ENCODE assay signal across 1 cellular context in genomic region chr2:25342372-25343186, GRCh38.
TF ChIP-seq lines count a peak whose summit lies in the region.

No MANE protein-coding gene starts in this region.

TF ChIP-seq in GM12878, 131 proteins besides CTCF, POLR2A, EP300 and RAD21 (continued from another document):
- no peak for TF ChIP-seq IRF5 (IDR thresholded peaks at IDR 0.05; ENCODE audit: borderline replicate concordance)
- no peak for TF ChIP-seq ZNF274 (IDR thresholded peaks at IDR 0.05; ENCODE audit: insufficient read depth, insufficient read length)
- peak; percentile 79 for TF ChIP-seq YY1 (IDR thresholded peaks at IDR 0.05; ENCODE audit: low read depth, low read length)
- TF ChIP-seq, protein P1, sequence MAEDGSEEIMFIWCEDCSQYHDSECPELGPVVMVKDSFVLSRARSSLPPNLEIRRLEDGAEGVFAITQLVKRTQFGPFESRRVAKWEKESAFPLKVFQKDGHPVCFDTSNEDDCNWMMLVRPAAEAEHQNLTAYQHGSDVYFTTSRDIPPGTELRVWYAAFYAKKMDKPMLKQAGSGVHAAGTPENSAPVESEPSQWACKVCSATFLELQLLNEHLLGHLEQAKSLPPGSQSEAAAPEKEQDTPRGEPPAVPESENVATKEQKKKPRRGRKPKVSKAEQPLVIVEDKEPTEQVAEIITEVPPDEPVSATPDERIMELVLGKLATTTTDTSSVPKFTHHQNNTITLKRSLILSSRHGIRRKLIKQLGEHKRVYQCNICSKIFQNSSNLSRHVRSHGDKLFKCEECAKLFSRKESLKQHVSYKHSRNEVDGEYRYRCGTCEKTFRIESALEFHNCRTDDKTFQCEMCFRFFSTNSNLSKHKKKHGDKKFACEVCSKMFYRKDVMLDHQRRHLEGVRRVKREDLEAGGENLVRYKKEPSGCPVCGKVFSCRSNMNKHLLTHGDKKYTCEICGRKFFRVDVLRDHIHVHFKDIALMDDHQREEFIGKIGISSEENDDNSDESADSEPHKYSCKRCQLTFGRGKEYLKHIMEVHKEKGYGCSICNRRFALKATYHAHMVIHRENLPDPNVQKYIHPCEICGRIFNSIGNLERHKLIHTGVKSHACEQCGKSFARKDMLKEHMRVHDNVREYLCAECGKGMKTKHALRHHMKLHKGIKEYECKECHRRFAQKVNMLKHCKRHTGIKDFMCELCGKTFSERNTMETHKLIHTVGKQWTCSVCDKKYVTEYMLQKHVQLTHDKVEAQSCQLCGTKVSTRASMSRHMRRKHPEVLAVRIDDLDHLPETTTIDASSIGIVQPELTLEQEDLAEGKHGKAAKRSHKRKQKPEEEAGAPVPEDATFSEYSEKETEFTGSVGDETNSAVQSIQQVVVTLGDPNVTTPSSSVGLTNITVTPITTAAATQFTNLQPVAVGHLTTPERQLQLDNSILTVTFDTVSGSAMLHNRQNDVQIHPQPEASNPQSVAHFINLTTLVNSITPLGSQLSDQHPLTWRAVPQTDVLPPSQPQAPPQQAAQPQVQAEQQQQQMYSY (CRISPR knock-in tag; IDR thresholded peaks at IDR 0.05), result peak; percentile 48; the same call in 1 of the 2 replicates
- TF ChIP-seq TCF12 (IDR thresholded peaks at IDR 0.05; ENCODE audit: low read depth, low read length), result peak; percentile 73; the same call in 1 of the 2 replicates
- TF ChIP-seq, protein P2, sequence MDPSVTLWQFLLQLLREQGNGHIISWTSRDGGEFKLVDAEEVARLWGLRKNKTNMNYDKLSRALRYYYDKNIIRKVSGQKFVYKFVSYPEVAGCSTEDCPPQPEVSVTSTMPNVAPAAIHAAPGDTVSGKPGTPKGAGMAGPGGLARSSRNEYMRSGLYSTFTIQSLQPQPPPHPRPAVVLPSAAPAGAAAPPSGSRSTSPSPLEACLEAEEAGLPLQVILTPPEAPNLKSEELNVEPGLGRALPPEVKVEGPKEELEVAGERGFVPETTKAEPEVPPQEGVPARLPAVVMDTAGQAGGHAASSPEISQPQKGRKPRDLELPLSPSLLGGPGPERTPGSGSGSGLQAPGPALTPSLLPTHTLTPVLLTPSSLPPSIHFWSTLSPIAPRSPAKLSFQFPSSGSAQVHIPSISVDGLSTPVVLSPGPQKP (IDR thresholded peaks at IDR 0.05; ENCODE audit: low read depth, low read length), result peak; percentile 9; the same call in 1 of the 2 replicates
- no peak for TF ChIP-seq BCL3 (IDR thresholded peaks at IDR 0.05; ENCODE audit: borderline replicate concordance, insufficient read depth, low read depth, low read length, poor library complexity, severe bottlenecking)
- TF ChIP-seq CBX3 (IDR thresholded peaks at IDR 0.05; ENCODE audit: borderline replicate concordance, low read depth), result no peak
- TF ChIP-seq NR2C1 (IDR thresholded peaks at IDR 0.05), result no peak
- peak; percentile 97 for TF ChIP-seq SIN3A (IDR thresholded peaks at IDR 0.05; ENCODE audit: low read depth, low read length)
- TF ChIP-seq IRF4 (IDR thresholded peaks at IDR 0.05; ENCODE audit: low read depth, low read length), result no peak
- TF ChIP-seq, protein P3, sequence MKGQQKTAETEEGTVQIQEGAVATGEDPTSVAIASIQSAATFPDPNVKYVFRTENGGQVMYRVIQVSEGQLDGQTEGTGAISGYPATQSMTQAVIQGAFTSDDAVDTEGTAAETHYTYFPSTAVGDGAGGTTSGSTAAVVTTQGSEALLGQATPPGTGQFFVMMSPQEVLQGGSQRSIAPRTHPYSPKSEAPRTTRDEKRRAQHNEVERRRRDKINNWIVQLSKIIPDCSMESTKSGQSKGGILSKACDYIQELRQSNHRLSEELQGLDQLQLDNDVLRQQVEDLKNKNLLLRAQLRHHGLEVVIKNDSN (IDR thresholded peaks at IDR 0.05; ENCODE audit: borderline replicate concordance, extremely low read length, insufficient read depth, low read depth, low read length), result no peak
- TF ChIP-seq SPI1 (IDR thresholded peaks at IDR 0.05; ENCODE audit: borderline replicate concordance, insufficient read depth, low read depth, low read length), result no peak
- peak; percentile 44; the same call in 1 of the 2 replicates for TF ChIP-seq E2F4 (IDR thresholded peaks at IDR 0.05; ENCODE audit: low read depth, low read length)
- TF ChIP-seq ZSCAN29 (IDR thresholded peaks at IDR 0.05), result no peak
- no peak for TF ChIP-seq KDM1A (IDR thresholded peaks at IDR 0.05; ENCODE audit: borderline replicate concordance)
- TF ChIP-seq ZNF384 (IDR thresholded peaks at IDR 0.05; ENCODE audit: borderline replicate concordance, low read depth, low read length), result 0 out of 2 replicates have a peak, but pooled peaks have one; percentile 23
- TF ChIP-seq PML (IDR thresholded peaks at IDR 0.05; ENCODE audit: low read length), result no peak
- TF ChIP-seq EZH2 (IDR thresholded peaks at IDR 0.05; ENCODE audit: borderline replicate concordance, control insufficient read depth, low read depth, low read length), result no peak
- no peak for TF ChIP-seq HDAC6 (IDR thresholded peaks at IDR 0.05; ENCODE audit: unreplicated experiment)
- no peak for TF ChIP-seq PKNOX1 (IDR thresholded peaks at IDR 0.05)
- TF ChIP-seq EED (IDR thresholded peaks at IDR 0.05; ENCODE audit: low read depth), result 0 out of 2 replicates have a peak, but pooled peaks have one; percentile 31
- no peak for TF ChIP-seq CEBPZ (IDR thresholded peaks at IDR 0.05; ENCODE audit: low read depth, low read length)
- 0 out of 2 replicates have a peak, but pooled peaks have one; percentile 33 for TF ChIP-seq STAT1 (conservative IDR thresholded peaks at IDR 0.05)
- peak; percentile 86 for TF ChIP-seq DPF2 (IDR thresholded peaks at IDR 0.05)
- TF ChIP-seq CREB1 (IDR thresholded peaks at IDR 0.05; ENCODE audit: low read depth), result no peak
- TF ChIP-seq SMC3 (IDR thresholded peaks at IDR 0.05; ENCODE audit: borderline replicate concordance, low read length), result peak; percentile 90
- TF ChIP-seq RELA (IDR thresholded peaks at IDR 0.05; ENCODE audit: borderline replicate concordance, partially characterized antibody), result no peak
- no peak for TF ChIP-seq FOXK2 (IDR thresholded peaks at IDR 0.05)
- TF ChIP-seq SREBF1 (IDR thresholded peaks at IDR 0.05; ENCODE audit: low read length), result no peak
- TF ChIP-seq CHD1 (IDR thresholded peaks at IDR 0.05; ENCODE audit: low read depth, low read length), result no peak
- peak; percentile 38 for TF ChIP-seq MEF2B (IDR thresholded peaks at IDR 0.05; ENCODE audit: partially characterized antibody, poor library complexity, severe bottlenecking)
- TF ChIP-seq ZBTB33 (IDR thresholded peaks at IDR 0.05), result no peak
- TF ChIP-seq JUNB (IDR thresholded peaks at IDR 0.05), result no peak
- TF ChIP-seq TCF7 (IDR thresholded peaks at IDR 0.05; ENCODE audit: borderline replicate concordance), result no peak
- TF ChIP-seq ZNF24 (IDR thresholded peaks at IDR 0.05), result peak; percentile 72
- TF ChIP-seq, protein P4, sequence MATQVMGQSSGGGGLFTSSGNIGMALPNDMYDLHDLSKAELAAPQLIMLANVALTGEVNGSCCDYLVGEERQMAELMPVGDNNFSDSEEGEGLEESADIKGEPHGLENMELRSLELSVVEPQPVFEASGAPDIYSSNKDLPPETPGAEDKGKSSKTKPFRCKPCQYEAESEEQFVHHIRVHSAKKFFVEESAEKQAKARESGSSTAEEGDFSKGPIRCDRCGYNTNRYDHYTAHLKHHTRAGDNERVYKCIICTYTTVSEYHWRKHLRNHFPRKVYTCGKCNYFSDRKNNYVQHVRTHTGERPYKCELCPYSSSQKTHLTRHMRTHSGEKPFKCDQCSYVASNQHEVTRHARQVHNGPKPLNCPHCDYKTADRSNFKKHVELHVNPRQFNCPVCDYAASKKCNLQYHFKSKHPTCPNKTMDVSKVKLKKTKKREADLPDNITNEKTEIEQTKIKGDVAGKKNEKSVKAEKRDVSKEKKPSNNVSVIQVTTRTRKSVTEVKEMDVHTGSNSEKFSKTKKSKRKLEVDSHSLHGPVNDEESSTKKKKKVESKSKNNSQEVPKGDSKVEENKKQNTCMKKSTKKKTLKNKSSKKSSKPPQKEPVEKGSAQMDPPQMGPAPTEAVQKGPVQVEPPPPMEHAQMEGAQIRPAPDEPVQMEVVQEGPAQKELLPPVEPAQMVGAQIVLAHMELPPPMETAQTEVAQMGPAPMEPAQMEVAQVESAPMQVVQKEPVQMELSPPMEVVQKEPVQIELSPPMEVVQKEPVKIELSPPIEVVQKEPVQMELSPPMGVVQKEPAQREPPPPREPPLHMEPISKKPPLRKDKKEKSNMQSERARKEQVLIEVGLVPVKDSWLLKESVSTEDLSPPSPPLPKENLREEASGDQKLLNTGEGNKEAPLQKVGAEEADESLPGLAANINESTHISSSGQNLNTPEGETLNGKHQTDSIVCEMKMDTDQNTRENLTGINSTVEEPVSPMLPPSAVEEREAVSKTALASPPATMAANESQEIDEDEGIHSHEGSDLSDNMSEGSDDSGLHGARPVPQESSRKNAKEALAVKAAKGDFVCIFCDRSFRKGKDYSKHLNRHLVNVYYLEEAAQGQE (IDR thresholded peaks at IDR 0.05; ENCODE audit: low read depth, low read length), result peak; percentile 97
- no peak for TF ChIP-seq ATF3 (IDR thresholded peaks at IDR 0.05; ENCODE audit: borderline replicate concordance, extremely low read depth, low read depth, low read length)
